Comparison of ENCODE assay signal across 10 cellular contexts in genomic region chr12:13198240-13198639, GRCh38. TPM values are rescaled to one million over a fixed set of nuclear protein-coding genes. Genes with fewer than 3 reads are reported as not detected.
A peak's percentile ranks its signal among the peaks of the same experiment; 100 is the strongest.
DNase-seq lines count a peak whose midpoint lies in the region; ATAC-seq and TF ChIP-seq lines count a peak whose summit lies in the region.
"Had no signal": no experiment of that assay in that cellular context is flagged by ENCODE, and none has a peak within 500 bp of the region (broad histone marks: within the 10 kb centered on the region; RNA-seq: fewer than 3 reads in every experiment).

No MANE protein-coding gene starts in this region.

- H3K27ac ChIP-seq in BLaER1 treated with 17β-estradiol and CSF1 and Interleukin-3, amounts not matched to agents 10 nM and 100 nM = peak overlapping the region in 3 of 11 experiments; percentile 78 to 92 (median 83); a peak in 6 of 22 replicates
- peak overlapping the region; percentile 88 for H3K27ac ChIP-seq in fibroblast of lung (ENCODE audit: insufficient read depth, low read length)
- peak overlapping the region; percentile 74 to 88 (median 78) for H3K27ac ChIP-seq in sigmoid colon

- H2AFZ ChIP-seq in fibroblast of lung (ENCODE audit: low read length) = no peak overlapping the region

- H3K4me1 ChIP-seq in BLaER1 treated with 17β-estradiol and CSF1 and Interleukin-3, amounts not matched to agents 10 nM and 100 nM = peaks cover 70 to 98% (median 91%) of the 10 kb centered on the region in 10 experiments
- H3K4me1 ChIP-seq in fibroblast of lung (ENCODE audit: control insufficient read depth, extremely low read depth, insufficient read depth, low read length) (peaks cover 46% of the 10 kb centered on the region), sigmoid colon (peaks cover 0 to 38% (median 23%) of the 10 kb centered on the region in 4 donors)

- DNase-seq in T-helper 17 cell (no peak), fibroblast of lung (ENCODE audit: low read depth in 2 of 2) (no peak), sigmoid colon (no peak), globus pallidus (ENCODE audit: low spot score) (no peak)
- no peak for DNase-seq in stimulated activated CD4-positive, alpha-beta T cell treated with anti-CD3 and anti-CD28 coated beads, Interleukin-1b, Interleukin-23, amount 100 ng/mL, for 48 hours
- DNase-seq in activated CD8-positive, alpha-beta T cell treated with anti-CD3 and anti-CD28 coated beads, Interleukin-2, amount 10 ng/mL, durations not matched to agents 7 days and 5 days = no peak
- DNase-seq: NCI-H1417 treated with DMSO at 0.1 percent for 48 hours; stimulated activated naive CD8-positive, alpha-beta T cell treated with anti-CD3 and anti-CD28 coated beads, Interleukin-15, amount 100 ng/mL, for 72 hours had no signal

- H3K36me3 Mint-ChIP-seq in T-helper 17 cell (ENCODE audit: low read depth) = no peaks in the 10 kb centered on the region
- H3K36me3 Mint-ChIP-seq in activated CD8-positive, alpha-beta T cell treated with anti-CD3 and anti-CD28 coated beads, Interleukin-2, amount 10 ng/mL, durations not matched to agents 7 days and 5 days (ENCODE audit: low read depth) = no peaks in the 10 kb centered on the region

- no peak for TF ChIP-seq CTCF in fibroblast of lung (conservative IDR thresholded peaks at IDR 0.05 in 1 of 2, IDR thresholded peaks at IDR 0.05 in 1 of 2; ENCODE audit: low read depth in 1 of 2, low read length in 2 of 2)
- no peak for TF ChIP-seq CTCF in sigmoid colon (IDR thresholded peaks at IDR 0.05)

- peak overlapping the region in 7 of 10 experiments; percentile 54 to 74 (median 69); a peak in 12 of 20 replicates for H3K4me3 ChIP-seq in BLaER1 treated with 17β-estradiol and CSF1 and Interleukin-3, amounts not matched to agents 10 nM and 100 nM
- H3K4me3 ChIP-seq in fibroblast of lung (replicated peaks in 1 of 4; ENCODE audit: control extremely low read depth in 1 of 4, insufficient read depth in 1 of 4, low read depth in 3 of 4, low read length in 4 of 4) (peak overlapping the region; percentile 81 to 97 (median 90)), sigmoid colon (peak overlapping the region; percentile 34 to 50 (median 44))

- H3K9ac ChIP-seq in BLaER1 treated with 17β-estradiol and CSF1 and Interleukin-3, amounts not matched to agents 10 nM and 100 nM = peak overlapping the region in 5 of 11 experiments; percentile 51 to 90 (median 84); a peak in 7 of 22 replicates
- H3K9ac ChIP-seq in fibroblast of lung (ENCODE audit: insufficient read depth, low read length) = peak overlapping the region; percentile 89

- no peak for ATAC-seq in T-helper 17 cell
- no peak for ATAC-seq in GM18868 (IDR thresholded peaks at IDR 0.05; ENCODE audit: unreplicated experiment)
- no peak for ATAC-seq in activated CD8-positive, alpha-beta T cell treated with anti-CD3 and anti-CD28 coated beads, Interleukin-2, amount 10 ng/mL, durations not matched to agents 7 days and 5 days
- ATAC-seq: stimulated activated naive CD8-positive, alpha-beta T cell treated with anti-CD3 and anti-CD28 coated beads, Interleukin-15, amount 100 ng/mL, for 72 hours had no signal

- TF ChIP-seq EP300 in sigmoid colon (IDR thresholded peaks at IDR 0.05) = no peak

- peaks cover 0 to 34% (median 0%) of the 10 kb centered on the region in 11 experiments; a peak in 5 of 22 replicates for H4K20me1 ChIP-seq in BLaER1 treated with 17β-estradiol and CSF1 and Interleukin-3, amounts not matched to agents 10 nM and 100 nM
- H4K20me1 ChIP-seq in fibroblast of lung (ENCODE audit: control insufficient read depth, extremely low read depth, insufficient read depth, low read length) = no peaks in the 10 kb centered on the region

- H3K4me3 Mint-ChIP-seq in T-helper 17 cell = no peak overlapping the region
- H3K4me3 Mint-ChIP-seq in activated CD8-positive, alpha-beta T cell treated with anti-CD3 and anti-CD28 coated beads, Interleukin-2, amount 10 ng/mL, durations not matched to agents 7 days and 5 days = no peak overlapping the region

- POLR2A ChIA-PET in activated CD8-positive, alpha-beta T cell treated with anti-CD3 and anti-CD28 coated beads, Interleukin-2, amount 10 ng/mL, durations not matched to agents 7 days and 5 days (lab: Charles Lee) = no interaction called here

- H3K27ac Mint-ChIP-seq in T-helper 17 cell = peak overlapping the region; percentile 91
- no peak overlapping the region for H3K27ac Mint-ChIP-seq in activated CD8-positive, alpha-beta T cell treated with anti-CD3 and anti-CD28 coated beads, Interleukin-2, amount 10 ng/mL, durations not matched to agents 7 days and 5 days
- H3K27ac Mint-ChIP-seq: stimulated activated naive CD8-positive, alpha-beta T cell treated with anti-CD3 and anti-CD28 coated beads, Interleukin-15, amount 100 ng/mL, for 72 hours had no signal

- TF ChIP-seq POLR2A in sigmoid colon (IDR thresholded peaks at IDR 0.05) = no peak

- H3K27me3 ChIP-seq in BLaER1 treated with 17β-estradiol and CSF1 and Interleukin-3, amounts not matched to agents 10 nM and 100 nM = peaks cover 0 to 10% (median 0%) of the 10 kb centered on the region in 11 experiments; a peak in 4 of 22 replicates
- no peaks in the 10 kb centered on the region for H3K27me3 ChIP-seq in fibroblast of lung (ENCODE audit: control insufficient read depth, insufficient read depth, low read length)
- no peaks in the 10 kb centered on the region for H3K27me3 ChIP-seq in sigmoid colon

- peaks cover 66% of the 10 kb centered on the region for H3K79me2 ChIP-seq in fibroblast of lung (ENCODE audit: control insufficient read depth, insufficient read depth, low read length)

- H3K36me3 ChIP-seq in BLaER1 treated with 17β-estradiol and CSF1 and Interleukin-3, amounts not matched to agents 10 nM and 100 nM = peaks cover 0 to 22% (median 0%) of the 10 kb centered on the region in 11 experiments; a peak in 4 of 22 replicates
- peaks cover 5% of the 10 kb centered on the region for H3K36me3 ChIP-seq in fibroblast of lung (ENCODE audit: control insufficient read depth, insufficient read depth, low read length)
- no peaks in the 10 kb centered on the region for H3K36me3 ChIP-seq in sigmoid colon

- H3K27me3 Mint-ChIP-seq in T-helper 17 cell = no peaks in the 10 kb centered on the region
- peaks cover 37% of the 10 kb centered on the region for H3K27me3 Mint-ChIP-seq in activated CD8-positive, alpha-beta T cell treated with anti-CD3 and anti-CD28 coated beads, Interleukin-2, amount 10 ng/mL, durations not matched to agents 7 days and 5 days (ENCODE audit: low read depth)

- H3K4me1 Mint-ChIP-seq in T-helper 17 cell = peaks cover 36% of the 10 kb centered on the region
- H3K4me1 Mint-ChIP-seq in activated CD8-positive, alpha-beta T cell treated with anti-CD3 and anti-CD28 coated beads, Interleukin-2, amount 10 ng/mL, durations not matched to agents 7 days and 5 days (ENCODE audit: low read depth) = peaks cover 41% of the 10 kb centered on the region

- H3K9me3 Mint-ChIP-seq in activated CD8-positive, alpha-beta T cell treated with anti-CD3 and anti-CD28 coated beads, Interleukin-2, amount 10 ng/mL, durations not matched to agents 7 days and 5 days (ENCODE audit: insufficient read depth) = no peaks in the 10 kb centered on the region
- H3K9me3 Mint-ChIP-seq: stimulated activated naive CD8-positive, alpha-beta T cell treated with anti-CD3 and anti-CD28 coated beads, Interleukin-15, amount 100 ng/mL, for 72 hours had no signal

- intact Hi-C loops in sigmoid colon (cut with DNase I) = loop anchor here (5.0 kb wide), 1 partner anchor 96 kb away; the partner anchor contains the start of gene GSG1

- peak overlapping the region; percentile 88 to 99 (median 94) for H3K4me2 ChIP-seq in BLaER1 treated with 17β-estradiol and CSF1 and Interleukin-3, amounts not matched to agents 10 nM and 100 nM
- H3K4me2 ChIP-seq in fibroblast of lung (ENCODE audit: extremely low read depth, insufficient read depth, low read length) = peak overlapping the region; percentile 98

- WGBS in sigmoid colon, 2 donors = 56 to 63% methylated on average over 4 of the region's 4 CpGs

- CTCF ChIA-PET in activated CD8-positive, alpha-beta T cell treated with anti-CD3 and anti-CD28 coated beads, Interleukin-2, amount 10 ng/mL, durations not matched to agents 7 days and 5 days (lab: Charles Lee) = interaction anchor here (1.4 to 3.8 kb wide), 2 partner anchors 8 to 14 kb away, joined by 4 to 33 read pairs; no protein-coding TSS in a partner anchor

- H3K9me3 ChIP-seq in BLaER1 treated with 17β-estradiol and CSF1 and Interleukin-3, amounts not matched to agents 10 nM and 100 nM (replicated peaks in 1 of 11) = no peaks in the 10 kb centered on the region
- H3K9me3 ChIP-seq in T-helper 17 cell (ENCODE audit: control insufficient read depth, low read length, poor library complexity, severe bottlenecking) (no peaks in the 10 kb centered on the region), fibroblast of lung (ENCODE audit: control insufficient read depth, insufficient read depth, low read depth, low read length) (no peaks in the 10 kb centered on the region), sigmoid colon (no peaks in the 10 kb centered on the region)

RNA-seq across cellular contexts. Expression of gene EMP1, which starts 1.7 kb away (rescaled TPM):
- total RNA-seq in T-helper 17 cell = 10 to 100 TPM in 1 of 2 donors, 1 to 10 TPM in 1; 6.2 to 14.0 TPM
- 27.5 and 53.5 TPM in 2 replicates for total RNA-seq in fibroblast of lung
- polyA plus RNA-seq in fibroblast of lung = 374 and 437 TPM in 2 replicates
- polyA plus RNA-seq in fibroblast of lung (2012) = 488 and 577 TPM in 2 replicates
- polyA minus RNA-seq in fibroblast of lung (ENCODE audit: low replicate concordance) = 599 and 783 TPM in 2 replicates
- 100 to 1,000 TPM in 2 of 4 donors, 10 to 100 TPM in 2; 72.1 to 172 (median 94.2) TPM for total RNA-seq in sigmoid colon
- polyA plus RNA-seq in sigmoid colon = 100 to 1,000 TPM in 1 of 3 donors, 10 to 100 TPM in 2; 25.8 to 153 (median 34.7) TPM
- total RNA-seq in activated CD8-positive, alpha-beta T cell treated with anti-CD3 and anti-CD28 coated beads, Interleukin-2, amount 10 ng/mL, durations not matched to agents 7 days and 5 days = 1 to 10 TPM; 4.4 to 7.6 TPM
